Comparison of ENCODE assay signal across 8 cellular contexts in the genomic region with DNA sequence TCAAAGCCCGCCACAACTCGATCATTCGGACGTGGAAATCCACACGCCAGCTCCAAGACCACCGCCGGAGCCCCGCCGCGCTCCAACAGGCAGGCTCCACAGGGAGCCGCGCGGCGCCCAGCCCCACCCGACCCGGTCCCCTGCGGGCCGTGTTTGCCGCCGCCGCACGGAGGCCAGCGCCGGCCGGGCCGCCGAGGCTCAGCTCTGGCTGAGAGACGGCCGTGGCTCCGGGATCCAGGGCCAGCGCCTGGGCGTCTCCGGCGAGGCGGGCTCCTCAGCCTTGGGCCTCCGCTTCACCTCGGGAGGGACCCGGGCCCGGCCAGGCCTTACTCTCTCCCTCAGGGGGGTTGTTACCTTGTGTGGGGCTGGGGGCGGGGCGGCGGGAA. TPM values are rescaled to one million over a fixed set of nuclear protein-coding genes. Genes with fewer than 3 reads are reported as not detected.
DNase-seq lines count a peak whose midpoint lies in the region; ATAC-seq, FAIRE-seq and TF ChIP-seq lines count a peak whose summit lies in the region.

No MANE protein-coding gene starts in this region.

- peaks cover 57% of the 10 kb centered on the region for H3K4me1 ChIP-seq in CD4-positive, alpha-beta memory T cell (ENCODE audit: insufficient read depth, low read length)
- peaks cover 12 to 25% of the 10 kb centered on the region in 2 donors for H3K4me1 ChIP-seq in kidney (ENCODE audit: control insufficient read depth in 1 of 2, insufficient read depth in 1 of 2, low read depth in 1 of 2, low read length in 2 of 2)
- H3K4me1 ChIP-seq in stomach = peaks cover 33 to 59% (median 49%) of the 10 kb centered on the region in 4 donors

- H3K36me3 ChIP-seq in CD4-positive, alpha-beta memory T cell (ENCODE audit: insufficient read depth, low read length) = peaks cover 26% of the 10 kb centered on the region
- H3K36me3 ChIP-seq in kidney (ENCODE audit: control insufficient read depth in 1 of 2, insufficient read depth in 2 of 2, low read length in 2 of 2) (peaks cover 8 to 34% of the 10 kb centered on the region in 2 donors), stomach (peaks cover 0 to 39% (median 34%) of the 10 kb centered on the region in 4 donors)

- H3K4me3 ChIP-seq in CD4-positive, alpha-beta memory T cell (ENCODE audit: low read length in 2 of 2) = peak overlapping the region; percentile 62 to 64
- H3K4me3 ChIP-seq in kidney (ENCODE audit: low read length in 2 of 2) (peak overlapping the region; percentile 93 to 96), stomach (peak overlapping the region; percentile 76 to 99 (median 78))

- no peaks in the 10 kb centered on the region for H3K9me3 ChIP-seq in CD4-positive, alpha-beta memory T cell (ENCODE audit: control insufficient read depth in 1 of 2, low read length in 2 of 2)
- no peaks in the 10 kb centered on the region for H3K9me3 ChIP-seq in kidney (ENCODE audit: control insufficient read depth in 1 of 2, low read length in 2 of 2)
- H3K9me3 ChIP-seq in stomach = no peaks in the 10 kb centered on the region

- peak overlapping the region; percentile 81 for H3K27ac ChIP-seq in CD4-positive, alpha-beta memory T cell (ENCODE audit: low read depth, low read length)
- H3K27ac ChIP-seq in angular gyrus (ENCODE audit: low read depth, low read length) (peak overlapping the region; percentile 65), kidney (ENCODE audit: low read depth in 2 of 2, low read length in 2 of 2) (peak overlapping the region; percentile 74 to 90), stomach (peak overlapping the region; percentile 92 to 98 (median 96))

- peak overlapping the region; percentile 42 to 99 for H3K9ac ChIP-seq in kidney (ENCODE audit: low read length in 2 of 2)

- POLR2A ChIA-PET in CD4-positive, alpha-beta memory T cell (lab: Charles Lee; ENCODE audit: partially characterized antibody) = interaction anchor here (0.8 to 5.4 kb wide), 21 partner anchors 8 to 296 kb away, joined by 3 to 81 read pairs (median 5); a partner anchor contains a TSS

- no peaks in the 10 kb centered on the region for H3K27me3 ChIP-seq in CD4-positive, alpha-beta memory T cell (ENCODE audit: insufficient read depth, low read length)
- H3K27me3 ChIP-seq in stomach = no peaks in the 10 kb centered on the region

- CTCF ChIA-PET in CD4-positive, alpha-beta memory T cell (lab: Charles Lee; ENCODE audit: partially characterized antibody) = interaction anchor here (1.0 to 6.1 kb wide), 11 partner anchors 9 to 296 kb away, joined by 4 to 79 read pairs (median 10); a partner anchor contains a TSS

- no peak for TF ChIP-seq CTCF in kidney (IDR thresholded peaks at IDR 0.05; ENCODE audit: borderline replicate concordance, extremely low read depth, insufficient read depth)
- TF ChIP-seq CTCF in stomach (IDR thresholded peaks at IDR 0.05) = no peak

- no peaks in the 10 kb centered on the region for H3K27me3 Mint-ChIP-seq in CD4-positive, alpha-beta memory T cell

- H3K36me3 Mint-ChIP-seq in CD4-positive, alpha-beta memory T cell = peaks cover 15 to 41% of the 10 kb centered on the region in 2 donors

- peaks cover 0 to 3% (median 0%) of the 10 kb centered on the region in 8 donors for H3K9me3 Mint-ChIP-seq in CD4-positive, alpha-beta memory T cell

- no peak for FAIRE-seq in kidney (lab: Jason Lieb, UNC)

- ATAC-seq in GM19463 (IDR thresholded peaks at IDR 0.05; ENCODE audit: unreplicated experiment) (peak; percentile 35), HG03520 (IDR thresholded peaks at IDR 0.05; ENCODE audit: unreplicated experiment) (peak; percentile 39)

- peak overlapping the region; percentile 96 to 98 (median 98) for H3K4me3 Mint-ChIP-seq in CD4-positive, alpha-beta memory T cell

- WGBS in stomach, 5 donors = 0 to 1% (median 0%) methylated on average over 35 to 42 of the region's 42 CpGs; no CpG with 5 or more reads in 1 of the 5 donors

- peaks cover 27 to 61% (median 47%) of the 10 kb centered on the region in 4 donors for H3K4me1 Mint-ChIP-seq in CD4-positive, alpha-beta memory T cell

- TF ChIP-seq POLR2A in stomach (IDR thresholded peaks at IDR 0.05) = no peak

- DNase-seq in CD4-positive, alpha-beta memory T cell = no peak
- no peak for DNase-seq in kidney
- no peak for DNase-seq in stomach
- no peak for DNase-seq in HPDE6-E6E7 (ENCODE audit: extremely low spot score)
- no peak for DNase-seq in NOMO-1 (lab: John Stamatoyannopoulos, UW; ENCODE audit: unreplicated experiment in 2 of 2)

- peak overlapping the region; percentile 95 to 100 (median 99) for H3K27ac Mint-ChIP-seq in CD4-positive, alpha-beta memory T cell

- intact Hi-C loops in CD4-positive, alpha-beta memory T cell (cut with micrococcal nuclease) = loop anchor here (2.0 to 10.0 kb wide), 2 partner anchors 300 to 614 kb away; a partner anchor contains a TSS
- intact Hi-C loops in kidney (cut with DNase I) (no loop called here), stomach (cut with DNase I; ENCODE audit: low total_unique reads) (no loop called here)

- TF ChIP-seq EP300 in stomach (IDR thresholded peaks at IDR 0.05) = no peak

RNA-seq across cellular contexts. Expression of a gene that starts 0.3 kb away (rescaled TPM):
- 10 to 100 TPM; 39.0 to 39.3 TPM for total RNA-seq in CD4-positive, alpha-beta memory T cell
- 10 to 100 TPM; 11.3 to 22.6 TPM for polyA plus RNA-seq in CD4-positive, alpha-beta memory T cell
- total RNA-seq in kidney (28.6 TPM), stomach (10 to 100 TPM in 3 of 5 donors, 1 to 10 TPM in 2; 7.8 to 31.6 (median 29.0) TPM)
- polyA plus RNA-seq in kidney (ENCODE audit: insufficient read depth, low read depth, low replicate concordance) (12.4 TPM), stomach (10 to 100 TPM in 1 of 3 donors, 1 to 10 TPM in 2; 7.7 to 21.7 (median 8.7) TPM)
